Comparison of ENCODE assay signal across 17 cellular contexts in the genomic region with DNA sequence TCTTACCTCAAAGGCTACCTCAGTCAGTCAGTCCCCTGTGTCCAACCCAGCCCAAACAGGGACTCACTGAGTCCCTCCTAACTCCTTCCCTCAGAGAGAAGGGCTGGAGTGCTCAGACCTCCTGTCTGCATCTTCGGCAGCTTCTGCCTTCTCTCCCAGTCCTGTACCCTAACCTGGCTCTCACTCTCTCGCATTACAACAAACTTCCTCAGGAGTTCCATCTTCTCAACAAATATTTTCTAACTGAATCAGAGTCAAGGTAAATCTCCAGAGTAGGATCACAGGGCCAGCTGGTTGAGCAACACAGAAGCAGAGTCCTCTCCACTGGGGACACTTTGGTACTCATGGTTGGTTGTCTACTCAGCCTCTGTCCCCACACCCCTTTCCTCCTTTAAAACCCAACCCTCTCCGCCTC.
A peak's percentile ranks its signal among the peaks of the same experiment; 100 is the strongest.
DNase-seq lines count a peak whose midpoint lies in the region; ATAC-seq, FAIRE-seq and TF ChIP-seq lines count a peak whose summit lies in the region.
"Had no signal": no experiment of that assay in that cellular context is flagged by ENCODE, and none has a peak within 500 bp of the region (broad histone marks: within the 10 kb centered on the region; RNA-seq: fewer than 3 reads in every experiment).

No MANE protein-coding gene starts in this region.

- no peaks in the 10 kb centered on the region for H3K23me2 ChIP-seq in H1 (ENCODE audit: low read depth, low read length)

- no peak overlapping the region for H3K14ac ChIP-seq in H1 (ENCODE audit: insufficient read length)

- H3K18ac ChIP-seq in H1 (ENCODE audit: extremely low read depth, low read length) = no peak overlapping the region

- TF ChIP-seq EP300 in H1 (IDR thresholded peaks at IDR 0.05; ENCODE audit: borderline replicate concordance in 1 of 2, low read depth in 2 of 2, low read length in 2 of 2) = no peak

- H3K27ac Mint-ChIP-seq in mesothelial cell of epicardium = no peak overlapping the region

- TF ChIP-seq CTCF in Panc1 (IDR thresholded peaks at IDR 0.05) (no peak), H1 (IDR thresholded peaks at IDR 0.05; ENCODE audit: control extremely low read depth in 1 of 3, insufficient read depth in 1 of 3, low read depth in 1 of 3, low read length in 3 of 3) (no peak), osteoblast (IDR thresholded peaks at IDR 0.05; ENCODE audit: extremely low read depth, low read depth, low read length) (no peak), mesothelial cell of epicardium (IDR thresholded peaks at IDR 0.05; ENCODE audit: unreplicated experiment) (no peak)

- H3K4me3 Mint-ChIP-seq in mesothelial cell of epicardium = no peak overlapping the region
- H3K4me3 Mint-ChIP-seq: activated T-cell treated with anti-CD3 and anti-CD28 coated beads, Interleukin-2, amount 50 U/mL, for 4 hours; stimulated activated naive CD8-positive, alpha-beta T cell treated with anti-CD3 and anti-CD28 coated beads, Interleukin-15, amount 100 ng/mL, for 72 hours had no signal

- H3K4ac ChIP-seq in H1 (replicated peaks; ENCODE audit: insufficient read length, low read depth, low read length) = no peak overlapping the region

- H4K20me1 ChIP-seq in H1 (replicated peaks in 1 of 2; ENCODE audit: control insufficient read depth in 1 of 2, insufficient read depth in 2 of 2, low read length in 2 of 2) = no peaks in the 10 kb centered on the region
- no peaks in the 10 kb centered on the region for H4K20me1 ChIP-seq in osteoblast (ENCODE audit: insufficient read depth, low read length)

- peak overlapping the region; percentile 57 for H3K27ac ChIP-seq in Panc1 (ENCODE audit: low read length)
- H3K27ac ChIP-seq in H1 (ENCODE audit: low read depth, low read length) = no peak overlapping the region
- peak overlapping the region; percentile 59 for H3K27ac ChIP-seq in osteoblast (ENCODE audit: low read depth, low read length)

- no peak overlapping the region for H2BK15ac ChIP-seq in H1 (ENCODE audit: low read length)

- H4K8ac ChIP-seq in H1 (ENCODE audit: extremely low read depth, insufficient read depth, low read length) = no peak overlapping the region

- no peak for TF ChIP-seq RAD21 in H1 (IDR thresholded peaks at IDR 0.05 in 1 of 2, conservative IDR thresholded peaks at IDR 0.05 in 1 of 2; ENCODE audit: low read depth in 2 of 2, low read length in 2 of 2)

- no peak overlapping the region for H3K4me3 ChIP-seq in Panc1 (ENCODE audit: low read depth in 2 of 2, low read length in 2 of 2)
- H3K4me3 ChIP-seq in H1 (ENCODE audit: extremely low read depth in 1 of 4, insufficient read depth in 2 of 4, low read depth in 3 of 4, low read length in 4 of 4) = no peak overlapping the region
- no peak overlapping the region for H3K4me3 ChIP-seq in osteoblast (ENCODE audit: insufficient read depth, low read length)

- H3K36me3 ChIP-seq in Panc1 (ENCODE audit: control insufficient read depth, insufficient read depth, low read length) (no peaks in the 10 kb centered on the region; the same call in 1 of the 2 replicates), H1 (ENCODE audit: control insufficient read depth in 2 of 4, insufficient read depth in 4 of 4, low read length in 3 of 4) (no peaks in the 10 kb centered on the region), osteoblast (ENCODE audit: insufficient read depth, low read length) (no peaks in the 10 kb centered on the region)

- H3K27me3 Mint-ChIP-seq in mesothelial cell of epicardium (ENCODE audit: low read depth) = no peaks in the 10 kb centered on the region

- 75% methylated on average over 3 of the region's 3 CpGs; no CpG with 5 or more reads in 1 of the 2 experiments for WGBS in H1 (ENCODE audit: extremely low coverage in 1 of 2, insufficient coverage in 1 of 2, insufficient read length in 1 of 2, insufficient replicate concordance in 2 of 2, low coverage in 1 of 2, low lambda C conversion rate in 2 of 2, missing lambda C conversion rate in 1 of 2), 2 experiments

- H3K4me1 Mint-ChIP-seq in mesothelial cell of epicardium = peaks cover 7% of the 10 kb centered on the region

- H2AFZ ChIP-seq in H1 (ENCODE audit: low read length) (no peak overlapping the region), osteoblast (ENCODE audit: low read length) (no peak overlapping the region)

- H3K4me2 ChIP-seq in H1 (ENCODE audit: insufficient read depth in 1 of 2, low read depth in 2 of 2, low read length in 2 of 2) = no peak overlapping the region
- no peak overlapping the region for H3K4me2 ChIP-seq in osteoblast (ENCODE audit: insufficient read depth, low read length)
- H3K4me2 ChIP-seq: SK-N-SH had no signal

- FAIRE-seq in H1 (lab: Jason Lieb, UNC) = no peak
- FAIRE-seq: islet of Langerhans had no signal

- H3K4me1 ChIP-seq in Panc1 (ENCODE audit: control insufficient read depth, insufficient read depth, low read length) (peaks cover 17% of the 10 kb centered on the region), H1 (replicated peaks in 1 of 4; ENCODE audit: control insufficient read depth in 3 of 4, insufficient read depth in 4 of 4, low read length in 3 of 4) (peaks cover 0 to 2% (median 0%) of the 10 kb centered on the region in 4 experiments; a peak in 1 of 7 replicates), osteoblast (ENCODE audit: insufficient read depth, low read length) (peaks cover 27% of the 10 kb centered on the region)

- H2BK12ac ChIP-seq in H1 (ENCODE audit: low read depth, low read length) = peak overlapping the region; percentile 39; the same call in 1 of the 2 replicates

- no peak overlapping the region for H4K5ac ChIP-seq in H1 (ENCODE audit: insufficient read length, low read depth, low read length)

- no peak for TF ChIP-seq POLR2A in H1 (IDR thresholded peaks at IDR 0.05; ENCODE audit: control extremely low read depth in 1 of 2, low read depth in 2 of 2, low read length in 2 of 2)

- in situ Hi-C loops in Panc1 (cut with HindIII; ENCODE audit: low pct_unique_long_range_greater_than_20kb, low sequenced_read_pairs) = no loop called here

- POLR2A ChIA-PET in Panc1 (lab: Charles Lee) (no interaction called here), H1 (lab: Charles Lee; ENCODE audit: partially characterized antibody) (interaction anchor here (2.3 kb wide), 1 partner anchor 8 kb away, joined by 11 read pairs; no protein-coding TSS in a partner anchor)

- peak overlapping the region; percentile 72; the same call in 1 of the 2 replicates for H2BK20ac ChIP-seq in H1 (ENCODE audit: low read length)

- H3K9me3 Mint-ChIP-seq in mesothelial cell of epicardium = no peaks in the 10 kb centered on the region
- H3K9me3 Mint-ChIP-seq: activated T-cell treated with anti-CD3 and anti-CD28 coated beads, Interleukin-2, amount 50 U/mL, for 4 hours; stimulated activated naive CD8-positive, alpha-beta T cell treated with anti-CD3 and anti-CD28 coated beads, Interleukin-15, amount 100 ng/mL, for 72 hours had no signal

- no peak overlapping the region for H2AK5ac ChIP-seq in H1 (ENCODE audit: low read depth, low read length)

- CTCF ChIA-PET in Panc1 (lab: Charles Lee) (no interaction called here), H1 (lab: Charles Lee; ENCODE audit: partially characterized antibody) (interaction anchor here (0.8 to 1.6 kb wide), 3 partner anchors 10 to 30 kb away, joined by 3 to 6 read pairs (median 5); no protein-coding TSS in a partner anchor)

- no peak overlapping the region for H4K91ac ChIP-seq in H1 (replicated peaks; ENCODE audit: insufficient read length, low read length)

- DNase-seq in CD1c-positive myeloid dendritic cell (ENCODE audit: extremely low spot score) (peak; percentile 35), Panc1 (ENCODE audit: low read depth, low spot score) (no peak), H1 (ENCODE audit: low read depth in 1 of 2, low spot score in 2 of 2) (no peak), osteoblast (ENCODE audit: insufficient read length, low spot score, missing footprints) (no peak), NCI-H2227 (lab: John Stamatoyannopoulos, UW; ENCODE audit: unreplicated experiment) (no peak), cardiac septum (ENCODE audit: low spot score) (no peak), mesothelial cell of epicardium (ENCODE audit: low spot score in 2 of 2, unreplicated experiment in 2 of 2) (no peak), foreskin melanocyte (no peak)
- DNase-seq: activated T-cell treated with anti-CD3 and anti-CD28 coated beads, Interleukin-2, amount 50 U/mL, for 4 hours; amygdala; glutamatergic neuron; HCEC 1CT; NCI-H1092; SK-N-SH; stimulated activated CD4-positive, alpha-beta T cell treated with anti-CD3 and anti-CD28 coated beads, Interleukin-12 subunit alpha, Interleukin-12 subunit beta, amount 100 ng/mL, for 4 hours; stimulated activated naive CD8-positive, alpha-beta T cell treated with anti-CD3 and anti-CD28 coated beads, Interleukin-15, amount 100 ng/mL, for 72 hours had no signal

- intact Hi-C loops in Panc1 (cut with micrococcal nuclease; ENCODE audit: unreplicated experiment) = no loop called here
- intact Hi-C loops in cardiac septum (cut with DNase I) = no loop called here

- H3K79me2 ChIP-seq in H1 (ENCODE audit: control insufficient read depth in 1 of 2, insufficient read depth in 2 of 2, low read length in 2 of 2) (no peaks in the 10 kb centered on the region), osteoblast (ENCODE audit: insufficient read depth, low read length) (no peaks in the 10 kb centered on the region)

- no peak overlapping the region for H3K9ac ChIP-seq in H1 (replicated peaks in 1 of 4; ENCODE audit: extremely low read depth in 1 of 4, low read depth in 3 of 4, low read length in 3 of 4)
- H3K9ac ChIP-seq: SK-N-SH had no signal

- H3K23ac ChIP-seq in H1 (ENCODE audit: insufficient read length) = no peak overlapping the region

- no peak overlapping the region for H3K56ac ChIP-seq in H1 (replicated peaks; ENCODE audit: insufficient read length, low read depth, low read length)

- H2BK120ac ChIP-seq in H1 (replicated peaks; ENCODE audit: low read depth, low read length) = no peak overlapping the region

- no TSS peak for BruUV-seq in Panc1 (replicated peaks; lab: Mats Ljungman, UMichigan)

- no peaks in the 10 kb centered on the region for H3K36me3 Mint-ChIP-seq in mesothelial cell of epicardium

- H3K9me3 ChIP-seq in Panc1 (ENCODE audit: control insufficient read depth, insufficient read depth, low read depth, low read length) = no peaks in the 10 kb centered on the region
- no peaks in the 10 kb centered on the region for H3K9me3 ChIP-seq in H1 (ENCODE audit: insufficient read depth in 2 of 2, low read depth in 1 of 2, low read length in 1 of 2)
- H3K9me3 ChIP-seq in osteoblast (ENCODE audit: low read depth, low read length) = no peaks in the 10 kb centered on the region
- H3K9me3 ChIP-seq: SK-N-SH had no signal

- H3K27me3 ChIP-seq in Panc1 (ENCODE audit: control insufficient read depth, insufficient read depth, low read length) (no peaks in the 10 kb centered on the region), H1 (replicated peaks in 1 of 4; ENCODE audit: control insufficient read depth in 3 of 4, extremely low read depth in 1 of 4, insufficient read depth in 3 of 4, low read length in 3 of 4) (no peaks in the 10 kb centered on the region), osteoblast (ENCODE audit: insufficient read depth, low read length) (no peaks in the 10 kb centered on the region)

- no peak overlapping the region for H2BK5ac ChIP-seq in H1 (ENCODE audit: low read depth, low read length)

- ATAC-seq in Panc1 = peak; percentile 63
- ATAC-seq: activated T-cell treated with anti-CD3 and anti-CD28 coated beads, Interleukin-2, amount 50 U/mL, for 4 hours; stimulated activated naive CD8-positive, alpha-beta T cell treated with anti-CD3 and anti-CD28 coated beads, Interleukin-15, amount 100 ng/mL, for 72 hours had no signal

- no peaks in the 10 kb centered on the region for H3K79me1 ChIP-seq in H1 (ENCODE audit: low read depth, low read length)
